Comparison of ENCODE assay signal across 27 cellular contexts in genomic region chr5:39943811-39944210, GRCh38.
"Had no signal": no experiment of that assay in that cellular context is flagged by ENCODE, and none has a peak within 500 bp of the region (broad histone marks: within the 10 kb centered on the region; RNA-seq: fewer than 3 reads in every experiment).

No MANE protein-coding gene starts in this region.

- H3K36me3 Mint-ChIP-seq: activated naive CD8-positive, alpha-beta T cell treated with anti-CD3 and anti-CD28 coated beads for 36 hours; mesothelial cell of epicardium; naive thymus-derived CD8-positive, alpha-beta T cell; neural progenitor cell; stimulated activated effector memory CD8-positive, alpha-beta T cell treated with anti-CD3 and anti-CD28 coated beads, Interleukin-12 subunit alpha, Interleukin-12 subunit beta, amount 100 ng/mL, for 72 hours had no signal

- H3K9me3 ChIP-seq: esophagus squamous epithelium, gastrocnemius medialis, right atrium auricular region had no signal

- H3K4me1 ChIP-seq: esophagus squamous epithelium, gastrocnemius medialis, neural progenitor cell, right atrium auricular region, tibial artery had no signal

- H3K4me3 Mint-ChIP-seq: activated B cell treated with CpG ODN at 0.5 μM for 24 hours; activated CD4-positive, alpha-beta T cell treated with anti-CD3 and anti-CD28 coated beads for 36 hours; activated naive CD8-positive, alpha-beta T cell treated with anti-CD3 and anti-CD28 coated beads for 36 hours; activated T-cell treated with anti-CD3 and anti-CD28 coated beads, Interleukin-2, amount 50 U/mL, for 4 hours; mesothelial cell of epicardium; naive thymus-derived CD8-positive, alpha-beta T cell; neural progenitor cell; stimulated activated effector memory CD8-positive, alpha-beta T cell treated with anti-CD3 and anti-CD28 coated beads, Interleukin-12 subunit alpha, Interleukin-12 subunit beta, amount 100 ng/mL, for 72 hours; stimulated activated naive CD8-positive, alpha-beta T cell treated with anti-CD3 and anti-CD28 coated beads, Interleukin-15, amount 100 ng/mL, for 72 hours; T-helper 1 cell treated with Interleukin-12 subunit alpha and Interleukin-12 subunit beta and Interleukin-4 antibody, amounts not matched to agents 30 μg/mL and 1 μg/mL, for 36 hours had no signal

- H3K27ac Mint-ChIP-seq: activated B cell treated with CpG ODN at 0.5 μM for 24 hours; activated CD4-positive, alpha-beta T cell treated with anti-CD3 and anti-CD28 coated beads for 36 hours; activated naive CD8-positive, alpha-beta T cell treated with anti-CD3 and anti-CD28 coated beads for 36 hours; activated T-helper 2 cell treated with anti-CD3 and anti-CD28 coated beads, Interferon-gamma antibody, Interleukin-2, Interleukin-4, amounts not matched to agents 10 μg/mL and 5 μg/mL and 100 μg/mL, durations not matched to agents 14 hours and 24 hours and 36 hours; mesothelial cell of epicardium; naive thymus-derived CD8-positive, alpha-beta T cell; neural progenitor cell; progenitor cell of endocrine pancreas; stimulated activated effector memory CD8-positive, alpha-beta T cell treated with anti-CD3 and anti-CD28 coated beads, Interleukin-12 subunit alpha, Interleukin-12 subunit beta, amount 100 ng/mL, for 72 hours; stimulated activated naive CD8-positive, alpha-beta T cell treated with anti-CD3 and anti-CD28 coated beads, Interleukin-15, amount 100 ng/mL, for 72 hours; T-helper 1 cell treated with Interleukin-12 subunit alpha and Interleukin-12 subunit beta and Interleukin-4 antibody, amounts not matched to agents 30 μg/mL and 1 μg/mL, for 36 hours had no signal

- H3K27me3 Mint-ChIP-seq: activated B cell treated with CpG ODN at 0.5 μM for 24 hours; activated CD4-positive, alpha-beta T cell treated with anti-CD3 and anti-CD28 coated beads for 36 hours; activated naive CD8-positive, alpha-beta T cell treated with anti-CD3 and anti-CD28 coated beads for 36 hours; naive thymus-derived CD8-positive, alpha-beta T cell; progenitor cell of endocrine pancreas; stimulated activated naive CD8-positive, alpha-beta T cell treated with anti-CD3 and anti-CD28 coated beads, Interleukin-15, amount 100 ng/mL, for 72 hours had no signal

- H3K27ac ChIP-seq: esophagus squamous epithelium, gastrocnemius medialis, neural progenitor cell, right atrium auricular region, skin epidermis, tibial artery had no signal

- H3K4me1 Mint-ChIP-seq: activated B cell treated with CpG ODN at 0.5 μM for 24 hours; activated CD4-positive, alpha-beta T cell treated with anti-CD3 and anti-CD28 coated beads for 36 hours; activated naive CD8-positive, alpha-beta T cell treated with anti-CD3 and anti-CD28 coated beads for 36 hours; naive thymus-derived CD8-positive, alpha-beta T cell; neural progenitor cell; stimulated activated effector memory CD8-positive, alpha-beta T cell treated with anti-CD3 and anti-CD28 coated beads, Interleukin-12 subunit alpha, Interleukin-12 subunit beta, amount 100 ng/mL, for 72 hours; stimulated activated naive CD8-positive, alpha-beta T cell treated with anti-CD3 and anti-CD28 coated beads, Interleukin-15, amount 100 ng/mL, for 72 hours had no signal

- H3K36me3 ChIP-seq: esophagus squamous epithelium, gastrocnemius medialis, neural progenitor cell, right atrium auricular region, tibial artery had no signal

- ATAC-seq: activated CD4-positive, alpha-beta T cell treated with anti-CD3 and anti-CD28 coated beads for 36 hours; activated T-cell treated with anti-CD3 and anti-CD28 coated beads, Interleukin-2, amount 50 U/mL, for 4 hours; gastrocnemius medialis; left ventricle myocardium superior; naive thymus-derived CD8-positive, alpha-beta T cell; stimulated activated effector memory CD8-positive, alpha-beta T cell treated with anti-CD3 and anti-CD28 coated beads, Interleukin-12 subunit alpha, Interleukin-12 subunit beta, amount 100 ng/mL, for 72 hours; stimulated activated naive CD8-positive, alpha-beta T cell treated with anti-CD3 and anti-CD28 coated beads, Interleukin-15, amount 100 ng/mL, for 72 hours had no signal

- H3K9me3 Mint-ChIP-seq: activated B cell treated with CpG ODN at 0.5 μM for 24 hours; activated naive CD8-positive, alpha-beta T cell treated with anti-CD3 and anti-CD28 coated beads for 36 hours; activated T-helper 2 cell treated with anti-CD3 and anti-CD28 coated beads, Interferon-gamma antibody, Interleukin-2, Interleukin-4, amounts not matched to agents 10 μg/mL and 5 μg/mL and 100 μg/mL, durations not matched to agents 14 hours and 24 hours and 36 hours; mesothelial cell of epicardium; neural progenitor cell; stimulated activated effector memory CD8-positive, alpha-beta T cell treated with anti-CD3 and anti-CD28 coated beads, Interleukin-12 subunit alpha, Interleukin-12 subunit beta, amount 100 ng/mL, for 72 hours; stimulated activated naive CD8-positive, alpha-beta T cell treated with anti-CD3 and anti-CD28 coated beads, Interleukin-15, amount 100 ng/mL, for 72 hours; T-helper 1 cell treated with Interleukin-12 subunit alpha and Interleukin-12 subunit beta and Interleukin-4 antibody, amounts not matched to agents 30 μg/mL and 1 μg/mL, for 36 hours had no signal

- H3K27me3 ChIP-seq: esophagus squamous epithelium, gastrocnemius medialis, neural progenitor cell, right atrium auricular region, tibial artery had no signal

- H3K4me3 ChIP-seq: esophagus squamous epithelium, gastrocnemius medialis, neural progenitor cell, right atrium auricular region, skin epidermis, tibial artery had no signal

- DNase-seq: activated B cell treated with CpG ODN at 0.5 μM for 24 hours; activated CD4-positive, alpha-beta T cell treated with anti-CD3 and anti-CD28 coated beads for 36 hours; activated CD4-positive, alpha-beta T cell treated with anti-CD3 and anti-CD28 coated beads, Interleukin-2, amount 50 U/mL, for 4 hours; activated CD8-positive, alpha-beta memory T cell treated with anti-CD3 and anti-CD28 coated beads, Interleukin-2, amount 50 U/mL, for 48 hours; activated naive CD4-positive, alpha-beta T cell; activated naive CD8-positive, alpha-beta T cell treated with anti-CD3 and anti-CD28 coated beads for 36 hours; activated T-cell treated with anti-CD3 and anti-CD28 coated beads, Interleukin-2, amount 50 U/mL, for 4 hours; amygdala; caudate nucleus; esophagus squamous epithelium; gastrocnemius medialis; hippocampal formation; left ventricle myocardium superior; mammary epithelial cell; naive thymus-derived CD8-positive, alpha-beta T cell; stimulated activated CD4-positive, alpha-beta T cell treated with anti-CD3 and anti-CD28 coated beads, Interleukin-1b, Interleukin-23, amount 100 ng/mL, for 48 hours; stimulated activated naive CD8-positive, alpha-beta T cell treated with anti-CD3 and anti-CD28 coated beads, Interleukin-15, amount 100 ng/mL, for 72 hours; T1000; tibial artery had no signal
